Comparison of ENCODE assay signal across 11 cellular contexts in the genomic region with DNA sequence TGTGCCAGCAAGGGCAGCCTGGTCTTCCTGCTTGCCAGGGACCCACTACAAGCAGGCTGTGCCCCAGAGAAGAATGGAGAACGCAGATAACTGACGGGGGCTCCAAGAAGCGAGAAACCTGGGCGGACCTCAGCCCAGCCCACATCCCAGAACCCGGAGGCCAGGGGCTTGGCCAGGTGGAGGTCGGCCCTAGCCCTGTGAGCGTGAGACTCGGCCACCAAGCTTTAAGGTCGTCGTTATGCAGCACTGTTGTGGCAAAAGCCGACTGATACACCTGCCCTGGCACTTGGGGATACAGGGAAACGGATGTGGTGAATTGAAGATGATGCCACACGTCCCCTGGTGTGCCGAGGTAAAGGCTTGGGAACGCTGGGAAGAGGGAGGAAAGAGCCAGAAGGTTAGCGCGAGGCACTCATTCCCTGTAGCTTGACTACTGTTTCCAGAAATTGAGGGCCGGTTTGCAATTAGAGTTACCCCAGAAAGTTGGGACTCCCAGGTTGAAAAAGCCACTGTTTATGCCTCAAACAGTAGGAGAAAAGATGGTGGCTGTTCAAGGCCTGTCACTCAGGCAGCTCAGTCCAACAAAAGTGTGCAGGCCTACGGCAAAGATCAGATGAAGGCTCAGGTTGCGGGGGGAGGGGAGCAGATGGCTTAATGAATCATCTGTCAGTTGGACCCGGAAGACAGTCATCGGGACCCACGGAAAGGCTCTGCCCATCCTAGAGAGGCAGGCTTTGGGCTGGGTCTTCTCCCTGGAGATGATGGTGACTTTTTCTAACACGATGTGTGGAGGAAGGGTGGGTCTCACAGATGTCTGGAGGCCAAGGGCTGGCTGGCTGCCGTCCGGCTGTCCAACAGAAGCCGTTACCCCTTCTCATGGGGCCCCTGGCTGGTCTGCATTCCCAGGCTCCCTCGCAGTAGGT. TPM values are rescaled to one million over a fixed set of nuclear protein-coding genes. Genes with fewer than 3 reads are reported as not detected.
A peak's percentile ranks its signal among the peaks of the same experiment; 100 is the strongest.
DNase-seq lines count a peak whose midpoint lies in the region; ATAC-seq, FAIRE-seq and TF ChIP-seq lines count a peak whose summit lies in the region.
"Had no signal": no experiment of that assay in that cellular context is flagged by ENCODE, and none has a peak within 500 bp of the region (broad histone marks: within the 10 kb centered on the region; RNA-seq: fewer than 3 reads in every experiment).

No MANE protein-coding gene starts in this region.

- H3K4me3 Mint-ChIP-seq in natural killer cell treated with Interleukin-12 subunit alpha and Interleukin-12 subunit beta and Interleukin-15 and Interleukin-18, amount 100 ng/mL, for 72 hours = no peak overlapping the region
- H3K4me3 Mint-ChIP-seq in natural killer cell = no peak overlapping the region

- no peak overlapping the region for H3K4me3 ChIP-seq in fibroblast of the aortic adventitia (ENCODE audit: low read depth, low read length)

- H3K9me3 Mint-ChIP-seq in natural killer cell treated with Interleukin-12 subunit alpha and Interleukin-12 subunit beta and Interleukin-15 and Interleukin-18, amount 100 ng/mL, for 72 hours = no peaks in the 10 kb centered on the region
- H3K9me3 Mint-ChIP-seq in natural killer cell = no peaks in the 10 kb centered on the region

- peaks cover 2 to 5% of the 10 kb centered on the region in 2 donors for H3K4me1 Mint-ChIP-seq in natural killer cell treated with Interleukin-12 subunit alpha and Interleukin-12 subunit beta and Interleukin-15 and Interleukin-18, amount 100 ng/mL, for 72 hours (ENCODE audit: low read depth in 2 of 2)
- H3K4me1 Mint-ChIP-seq in natural killer cell = peaks cover under 1 to 7% of the 10 kb centered on the region in 2 donors

- no peak for DNase-seq in natural killer cell treated with Interleukin-12 subunit alpha and Interleukin-12 subunit beta and Interleukin-15 and Interleukin-18, amount 100 ng/mL, for 72 hours (ENCODE audit: low spot score)
- DNase-seq in natural killer cell (no peak), OCI-M1 (lab: John Stamatoyannopoulos, UW) (peak; percentile 46), fibroblast of the aortic adventitia (ENCODE audit: low read depth) (peak; percentile 17), urothelium cell line (ENCODE audit: low spot score) (peak; percentile 67), posterior cingulate gyrus (no peak), caudate nucleus (lab: John Stamatoyannopoulos, UW) (no peak)
- no peak for DNase-seq in stimulated activated CD4-positive, alpha-beta T cell treated with anti-CD3 and anti-CD28 coated beads, Interleukin-1b, Interleukin-23, amount 100 ng/mL, for 48 hours
- DNase-seq: activated effector memory CD4-positive, alpha-beta T cell treated with anti-CD3 and anti-CD28 coated beads, Interleukin-2, amount 50 U/mL, for 16 hours; AML-193; NK-92 treated with Interleukin-12 subunit alpha and Interleukin-12 subunit beta, amount 100 ng/mL, for 24 hours had no signal

- peak overlapping the region; percentile 18 to 60 for H3K27ac Mint-ChIP-seq in natural killer cell treated with Interleukin-12 subunit alpha and Interleukin-12 subunit beta and Interleukin-15 and Interleukin-18, amount 100 ng/mL, for 72 hours
- H3K27ac Mint-ChIP-seq in natural killer cell = no peak overlapping the region

- no peak overlapping the region for H3K27ac ChIP-seq in caudate nucleus (ENCODE audit: low read depth, low read length)

- peaks cover 13 to 14% of the 10 kb centered on the region in 2 donors for H3K27me3 Mint-ChIP-seq in natural killer cell treated with Interleukin-12 subunit alpha and Interleukin-12 subunit beta and Interleukin-15 and Interleukin-18, amount 100 ng/mL, for 72 hours
- peaks cover 16 to 19% of the 10 kb centered on the region in 2 donors for H3K27me3 Mint-ChIP-seq in natural killer cell (ENCODE audit: low read depth in 2 of 2)

- no peak for FAIRE-seq in urothelium cell line (lab: Jason Lieb, UNC)

- peaks cover under 1% of the 10 kb centered on the region for H3K36me3 Mint-ChIP-seq in natural killer cell treated with Interleukin-12 subunit alpha and Interleukin-12 subunit beta and Interleukin-15 and Interleukin-18, amount 100 ng/mL, for 72 hours
- H3K36me3 Mint-ChIP-seq in natural killer cell = no peaks in the 10 kb centered on the region

- intact Hi-C loops in natural killer cell (cut with micrococcal nuclease) (no loop called here), posterior cingulate gyrus (cut with DNase I) (no loop called here)

- TF ChIP-seq CTCF in natural killer cell (IDR thresholded peaks at IDR 0.05) (no peak), fibroblast of the aortic adventitia (IDR thresholded peaks at IDR 0.05; ENCODE audit: insufficient read depth, low read length) (no peak)

- ATAC-seq in natural killer cell treated with Interleukin-12 subunit alpha and Interleukin-12 subunit beta and Interleukin-15 and Interleukin-18, amount 100 ng/mL, for 72 hours = no peak
- no peak for ATAC-seq in natural killer cell

RNA-seq across cellular contexts. Expression of a gene that starts 45.6 kb away (rescaled TPM):
- under 1 TPM; 0.52 to 0.84 TPM for total RNA-seq in natural killer cell treated with Interleukin-12 subunit alpha and Interleukin-12 subunit beta and Interleukin-15 and Interleukin-18, amount 100 ng/mL, for 72 hours
- 10 to 100 TPM in 1 of 3 donors, 1 to 10 TPM in 2; 2.9 to 17.3 (median 5.7) TPM for total RNA-seq in natural killer cell
- 11.7 and 14.3 TPM in 2 replicates for total RNA-seq in fibroblast of the aortic adventitia (ENCODE audit: low replicate concordance)

RNA-seq across cellular contexts. Expression of a gene that starts 54.6 kb away (rescaled TPM):
- total RNA-seq in natural killer cell treated with Interleukin-12 subunit alpha and Interleukin-12 subunit beta and Interleukin-15 and Interleukin-18, amount 100 ng/mL, for 72 hours = 100 to 1,000 TPM in 1 of 2 donors, 10 to 100 TPM in 1; 92.4 to 136 TPM
- total RNA-seq in natural killer cell (100 to 1,000 TPM in 1 of 3 donors, 10 to 100 TPM in 2; 72.2 to 104 (median 90.5) TPM), fibroblast of the aortic adventitia (ENCODE audit: low replicate concordance) (49.5 and 90.5 TPM in 2 replicates)

Comparison
In these comparisons a context has a peak if more than half of its experiments do, and no peak if none do; other contexts are left out.
1. H3K27ac Mint-ChIP-seq: peak in natural killer cell treated with Interleukin-12 subunit alpha and Interleukin-12 subunit beta and Interleukin-15 and Interleukin-18, amount 100 ng/mL, for 72 hours (2 of 2); none in natural killer cell (0 of 2).
2. DNase-seq: peak in OCI-M1 (single experiment), fibroblast of the aortic adventitia (single experiment) and urothelium cell line (single experiment); none in natural killer cell treated with Interleukin-12 subunit alpha and Interleukin-12 subunit beta and Interleukin-15 and Interleukin-18, amount 100 ng/mL, for 72 hours (single experiment), natural killer cell (single experiment), posterior cingulate gyrus (0 of 10), stimulated activated CD4-positive, alpha-beta T cell treated with anti-CD3 and anti-CD28 coated beads, Interleukin-1b, Interleukin-23, amount 100 ng/mL, for 48 hours (single experiment) and caudate nucleus (0 of 61).